In the genomic region with DNA sequence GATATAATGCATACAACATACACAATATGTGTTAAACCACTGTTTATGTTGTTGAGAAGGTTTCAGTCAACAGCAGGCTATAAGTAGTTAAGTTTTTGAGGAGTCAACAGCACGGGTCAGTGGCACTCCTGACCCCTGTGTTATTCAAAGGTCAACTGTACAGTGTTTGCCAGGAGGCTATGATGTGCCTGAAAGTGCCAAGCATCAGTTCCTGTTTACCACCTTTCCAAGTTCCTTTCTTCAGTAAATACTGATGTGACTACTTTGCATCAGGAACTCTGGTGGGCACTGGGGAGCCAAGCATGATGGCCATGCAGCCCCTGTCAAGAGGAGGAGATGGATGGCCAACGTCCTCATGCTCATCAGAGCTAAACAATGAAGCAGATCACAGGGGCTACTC, we compare ENCODE assay signal across 25 cellular contexts.
DNase-seq lines count a peak whose midpoint lies in the region; ATAC-seq and TF ChIP-seq lines count a peak whose summit lies in the region.
"Had no signal": no experiment of that assay in that cellular context is flagged by ENCODE, and none has a peak within 500 bp of the region (broad histone marks: within the 10 kb centered on the region; RNA-seq: fewer than 3 reads in every experiment).

No MANE protein-coding gene starts in this region.

- peaks cover 10 to 11% of the 10 kb centered on the region in 2 donors for H3K36me3 Mint-ChIP-seq in stimulated activated naive B cell treated with anti-CD40 and anti-IgM and Interleukin-4, amounts not matched to agents 10 μg/mL and 1 μg/mL and 100 μg/mL, for 72 hours
- H3K36me3 Mint-ChIP-seq: CD14-positive monocyte; CD4-positive, alpha-beta memory T cell; CD8-positive, alpha-beta memory T cell had no signal

- peaks cover 0 to 2% of the 10 kb centered on the region in 2 donors for H3K4me1 Mint-ChIP-seq in stimulated activated naive B cell treated with anti-CD40 and anti-IgM and Interleukin-4, amounts not matched to agents 10 μg/mL and 1 μg/mL and 100 μg/mL, for 72 hours
- H3K4me1 Mint-ChIP-seq: CD14-positive monocyte; CD4-positive, alpha-beta memory T cell; CD4-positive, CD25-positive, alpha-beta regulatory T cell; CD8-positive, alpha-beta memory T cell had no signal

- intact Hi-C loops in sciatic nerve (cut with DNase I) = no loop called here

- H3K4me3 ChIP-seq in liver (ENCODE audit: low read depth in 1 of 3, low read length in 3 of 3) = no peak overlapping the region
- H3K4me3 ChIP-seq: BLaER1, GM12878 had no signal

- ATAC-seq in left lobe of liver (peak; percentile 48), sciatic nerve (no peak)
- peak; percentile 38 to 61 for ATAC-seq in stimulated activated naive B cell treated with anti-CD40 and anti-IgM and Interleukin-4, amounts not matched to agents 10 μg/mL and 1 μg/mL and 100 μg/mL, for 72 hours (replicated peaks)
- ATAC-seq: GM12878 had no signal

- H3K27me3 Mint-ChIP-seq in stimulated activated naive B cell treated with anti-CD40 and anti-IgM and Interleukin-4, amounts not matched to agents 10 μg/mL and 1 μg/mL and 100 μg/mL, for 72 hours = peaks cover 14 to 15% of the 10 kb centered on the region in 2 donors

- H3K27ac Mint-ChIP-seq in stimulated activated naive B cell treated with anti-CD40 and anti-IgM and Interleukin-4, amounts not matched to agents 10 μg/mL and 1 μg/mL and 100 μg/mL, for 72 hours = no peak overlapping the region
- H3K27ac Mint-ChIP-seq: CD14-positive monocyte; CD4-positive, alpha-beta memory T cell; CD4-positive, CD25-positive, alpha-beta regulatory T cell; CD8-positive, alpha-beta memory T cell had no signal

- H3K9ac ChIP-seq in liver (ENCODE audit: low read depth in 1 of 2, low read length in 2 of 2) = no peak overlapping the region
- H3K9ac ChIP-seq: BLaER1 had no signal

- no peak overlapping the region for H3K4me3 Mint-ChIP-seq in stimulated activated naive B cell treated with anti-CD40 and anti-IgM and Interleukin-4, amounts not matched to agents 10 μg/mL and 1 μg/mL and 100 μg/mL, for 72 hours
- H3K4me3 Mint-ChIP-seq: CD14-positive monocyte; CD4-positive, alpha-beta memory T cell; CD4-positive, CD25-positive, alpha-beta regulatory T cell; CD8-positive, alpha-beta memory T cell had no signal

- TF ChIP-seq CTCF in liver (IDR thresholded peaks at IDR 0.05; ENCODE audit: low read depth, low read length, missing input control) = no peak

- H3K27me3 ChIP-seq in liver (ENCODE audit: control insufficient read depth in 4 of 4, insufficient read depth in 4 of 4, low read length in 3 of 4) = no peaks in the 10 kb centered on the region
- H3K27me3 ChIP-seq: BE2C had no signal

- no peak overlapping the region for H3K27ac ChIP-seq in liver (ENCODE audit: low read depth in 1 of 2, low read length in 2 of 2)
- H3K27ac ChIP-seq: BLaER1 had no signal

- peaks cover 0 to 10% (median 6%) of the 10 kb centered on the region in 4 donors for H3K9me3 ChIP-seq in liver (ENCODE audit: control insufficient read depth in 4 of 4, low read length in 3 of 4)
- H3K9me3 ChIP-seq: BE2C had no signal

- no peaks in the 10 kb centered on the region for H3K36me3 ChIP-seq in liver (ENCODE audit: control insufficient read depth in 4 of 4, insufficient read depth in 3 of 4, low read depth in 1 of 4, low read length in 3 of 4)
- H3K36me3 ChIP-seq: BE2C, BLaER1 had no signal

- 32% methylated on average over 2 of the region's 2 CpGs for WGBS in liver

- DNase-seq in left lobe of liver (ENCODE audit: low spot score) = no peak
- no peak for DNase-seq in stimulated activated naive B cell treated with anti-CD40 and anti-IgM and Interleukin-4, amounts not matched to agents 10 μg/mL and 1 μg/mL and 100 μg/mL, for 72 hours
- no peak for DNase-seq in SW480 (ENCODE audit: low spot score)
- no peak for DNase-seq in sciatic nerve (ENCODE audit: low spot score)
- DNase-seq in HCEC 1CT = no peak
- DNase-seq in NCI-H2081 treated with DMSO at 0.1 percent for 48 hours (lab: John Stamatoyannopoulos, UW) = no peak
- DNase-seq: 8988T; ACHN; BE2C; C1 segment of cervical spinal cord; CD4-positive, alpha-beta memory T cell; CD4-positive, CD25-positive, alpha-beta regulatory T cell; CD8-positive, alpha-beta memory T cell; COR-L47; DMS 273 treated with DMSO at 0.1 percent for 48 hours; DMS153; DMS53; DMS79; DND-41; EL; GDM1 had no signal

- H3K9me3 Mint-ChIP-seq in stimulated activated naive B cell treated with anti-CD40 and anti-IgM and Interleukin-4, amounts not matched to agents 10 μg/mL and 1 μg/mL and 100 μg/mL, for 72 hours = peaks cover 26 to 29% of the 10 kb centered on the region in 2 donors

- TF ChIP-seq RAD21 in liver (IDR thresholded peaks at IDR 0.05) = no peak

- peaks cover 0 to 4% (median 1%) of the 10 kb centered on the region in 4 donors for H3K4me1 ChIP-seq in liver (ENCODE audit: control insufficient read depth in 4 of 4, insufficient read depth in 4 of 4, low read length in 3 of 4)
- H3K4me1 ChIP-seq: BE2C had no signal

TF ChIP-seq in liver, 16 proteins besides CTCF, POLR2A, EP300 and RAD21:
- TF ChIP-seq RXRA (IDR thresholded peaks at IDR 0.05) (peak; percentile 39 to 41), ATF3 (IDR thresholded peaks at IDR 0.05) (no peak)
